Comparison of ENCODE assay signal across 6 cellular contexts in genomic region chr1:145886390-145886789, GRCh38. TPM values are rescaled to one million over a fixed set of nuclear protein-coding genes. Genes with fewer than 3 reads are reported as not detected.
A peak's percentile ranks its signal among the peaks of the same experiment; 100 is the strongest.
DNase-seq lines count a peak whose midpoint lies in the region; ATAC-seq and TF ChIP-seq lines count a peak whose summit lies in the region.

No MANE protein-coding gene starts in this region.

- WGBS in endodermal cell (ENCODE audit: insufficient coverage in 1 of 2, insufficient read length in 1 of 2), 2 experiments = 73 to 90% methylated on average over 5 to 11 of the region's 11 CpGs

- no peak overlapping the region for H3K27ac ChIP-seq in endodermal cell (ENCODE audit: low read depth, low read length)

- DNase-seq in MG63 = no peak
- DNase-seq in endodermal cell = no peak
- no peak for DNase-seq in sciatic nerve (ENCODE audit: low spot score)
- DNase-seq in SW480 (ENCODE audit: low spot score) = no peak
- no peak for DNase-seq in activated naive CD4-positive, alpha-beta T cell (lab: John Stamatoyannopoulos, UW)

- no peak for TF ChIP-seq CTCF in endodermal cell (conservative IDR thresholded peaks at IDR 0.05)

- H3K9ac ChIP-seq in endodermal cell (ENCODE audit: extremely low read depth, low read length, poor library complexity, severe bottlenecking) = no peak overlapping the region

- no peaks in the 10 kb centered on the region for H3K9me3 Mint-ChIP-seq in endodermal cell

- peaks cover 2% of the 10 kb centered on the region for H3K27me3 ChIP-seq in MG63
- peaks cover 33% of the 10 kb centered on the region for H3K27me3 ChIP-seq in endodermal cell (ENCODE audit: control insufficient read depth, insufficient read depth, low read length, poor library complexity, severe bottlenecking)

- H3K36me3 Mint-ChIP-seq in endodermal cell (ENCODE audit: low read depth) = no peaks in the 10 kb centered on the region

- H3K9me3 ChIP-seq in MG63 = no peaks in the 10 kb centered on the region
- no peaks in the 10 kb centered on the region for H3K9me3 ChIP-seq in endodermal cell (ENCODE audit: control insufficient read depth, low read length)

- ATAC-seq in sciatic nerve (peak; percentile 43), HG02970 (IDR thresholded peaks at IDR 0.05; ENCODE audit: low FRiP score, unreplicated experiment) (no peak)

- H3K36me3 ChIP-seq in MG63 (no peaks in the 10 kb centered on the region), endodermal cell (ENCODE audit: control insufficient read depth, insufficient read depth, low read length) (no peaks in the 10 kb centered on the region)

- H3K4me1 ChIP-seq in endodermal cell (ENCODE audit: control insufficient read depth, insufficient read depth, low read length) = no peaks in the 10 kb centered on the region

- H3K27ac Mint-ChIP-seq in endodermal cell = no peak overlapping the region

- intact Hi-C loops in sciatic nerve (cut with DNase I) = no loop called here

- peak overlapping the region; percentile 67 for H3K4me3 Mint-ChIP-seq in endodermal cell

- H3K4me3 ChIP-seq in MG63 (peak overlapping the region; percentile 62), endodermal cell (ENCODE audit: low read length) (peak overlapping the region; percentile 81)

- H3K27me3 Mint-ChIP-seq in endodermal cell (ENCODE audit: insufficient read depth) = peaks cover 38% of the 10 kb centered on the region

- peaks cover 21% of the 10 kb centered on the region for H3K4me1 Mint-ChIP-seq in endodermal cell

RNA-seq across cellular contexts. Expression of gene ANKRD35, which starts 0.7 kb away (rescaled TPM):
- not detected in 2 replicates for total RNA-seq in MG63 (2014; rRNA removed; shearing (Covaris generic); ENCODE audit: low replicate concordance)
- total RNA-seq in endodermal cell (1 to 10 TPM in 1 of 2 donors, under 1 TPM in 1; 0.88 to 1.4 TPM), sciatic nerve (3.8 TPM)
- polyA plus RNA-seq in endodermal cell (2013, experiment 1 of 2) = 0.68 TPM
- 0.70 TPM for polyA plus RNA-seq in endodermal cell (2013, experiment 2 of 2)

RNA-seq across cellular contexts. Expression of gene ITGA10, which starts 23.5 kb away (rescaled TPM):
- total RNA-seq in MG63 (2014; rRNA removed; shearing (Covaris generic); ENCODE audit: low replicate concordance) = 0.10 and 0.20 TPM in 2 replicates
- total RNA-seq in endodermal cell (under 1 TPM; 0.18 to 0.33 TPM), sciatic nerve (9.6 TPM)
- polyA plus RNA-seq in endodermal cell (2013, experiment 1 of 2) = 0.18 TPM
- 0.08 TPM for polyA plus RNA-seq in endodermal cell (2013, experiment 2 of 2)

RNA-seq across cellular contexts. Expression of gene PIAS3, which starts 27.5 kb away (rescaled TPM):
- total RNA-seq in MG63 (2014; rRNA removed; shearing (Covaris generic); ENCODE audit: low replicate concordance) = 5.6 and 11.0 TPM in 2 replicates
- total RNA-seq in endodermal cell (10 to 100 TPM; 44.8 to 53.4 TPM), sciatic nerve (44.5 TPM)
- polyA plus RNA-seq in endodermal cell (2013, experiment 1 of 2) = 45.1 TPM
- polyA plus RNA-seq in endodermal cell (2013, experiment 2 of 2) = 41.6 TPM

RNA-seq across cellular contexts. Expression of gene PEX11B, which starts 32.1 kb away (rescaled TPM):
- total RNA-seq in MG63 (2014; rRNA removed; shearing (Covaris generic); ENCODE audit: low replicate concordance) = 19.3 and 20.6 TPM in 2 replicates
- total RNA-seq in endodermal cell = 10 to 100 TPM; 12.9 to 16.0 TPM
- polyA plus RNA-seq in endodermal cell (2013, experiment 1 of 2) = 18.2 TPM
- 21.8 TPM for polyA plus RNA-seq in endodermal cell (2013, experiment 2 of 2)
- total RNA-seq in sciatic nerve = 20.7 TPM

RNA-seq across cellular contexts. Expression of gene RBM8A, which starts 40.9 kb away (rescaled TPM):
- 52.3 and 69.3 TPM in 2 replicates for total RNA-seq in MG63 (2014; rRNA removed; shearing (Covaris generic); ENCODE audit: low replicate concordance)
- total RNA-seq in endodermal cell (100 to 1,000 TPM; 299 to 314 TPM), sciatic nerve (93.8 TPM)
- polyA plus RNA-seq in endodermal cell (2013, experiment 1 of 2) = 181 TPM
- polyA plus RNA-seq in endodermal cell (2013, experiment 2 of 2) = 193 TPM
